In the genomic region with DNA sequence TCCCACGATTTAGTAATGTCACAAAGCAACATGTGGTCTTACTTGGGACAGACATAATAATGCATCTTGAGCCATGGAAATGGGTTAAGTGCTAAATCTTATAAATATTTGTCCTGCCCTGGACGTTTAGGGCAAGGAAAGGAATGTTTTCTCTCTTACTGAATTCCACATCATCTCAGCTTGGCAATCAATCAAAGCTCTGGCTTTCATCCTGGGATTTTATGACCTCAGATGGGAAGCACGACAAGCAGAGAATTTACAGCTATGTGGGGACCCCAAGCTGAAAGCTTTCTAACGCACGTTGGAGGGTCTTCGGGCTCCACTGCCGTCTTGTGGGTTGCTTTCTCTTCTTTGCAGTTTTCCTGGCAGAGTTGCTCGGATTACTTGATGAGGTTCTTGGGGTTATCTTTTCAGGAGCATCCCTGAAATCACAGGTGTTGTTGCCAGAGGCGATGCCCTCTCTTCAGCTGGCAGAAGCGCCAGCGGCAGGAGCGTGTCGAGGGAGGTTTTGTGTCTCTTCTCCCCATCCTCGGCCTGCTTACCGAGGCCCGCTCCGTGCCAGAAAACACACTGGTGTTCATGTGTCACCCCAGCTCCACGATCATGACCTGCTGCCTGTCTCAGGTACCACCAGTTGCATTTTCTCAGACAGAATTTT, we compare ENCODE assay signal across 2 cellular contexts.
TF ChIP-seq lines count a peak whose summit lies in the region.

No MANE protein-coding gene starts in this region.

TF ChIP-seq in SK-N-SH treated with all-trans-retinoic acid at 6 μM for 48 hours, 23 proteins besides CTCF, POLR2A, EP300 and RAD21 (continued from another document):
- TF ChIP-seq, protein P1, sequence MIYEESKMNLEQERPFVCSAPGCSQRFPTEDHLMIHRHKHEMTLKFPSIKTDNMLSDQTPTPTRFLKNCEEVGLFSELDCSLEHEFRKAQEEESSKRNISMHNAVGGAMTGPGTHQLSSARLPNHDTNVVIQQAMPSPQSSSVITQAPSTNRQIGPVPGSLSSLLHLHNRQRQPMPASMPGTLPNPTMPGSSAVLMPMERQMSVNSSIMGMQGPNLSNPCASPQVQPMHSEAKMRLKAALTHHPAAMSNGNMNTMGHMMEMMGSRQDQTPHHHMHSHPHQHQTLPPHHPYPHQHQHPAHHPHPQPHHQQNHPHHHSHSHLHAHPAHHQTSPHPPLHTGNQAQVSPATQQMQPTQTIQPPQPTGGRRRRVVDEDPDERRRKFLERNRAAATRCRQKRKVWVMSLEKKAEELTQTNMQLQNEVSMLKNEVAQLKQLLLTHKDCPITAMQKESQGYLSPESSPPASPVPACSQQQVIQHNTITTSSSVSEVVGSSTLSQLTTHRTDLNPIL (CRISPR knock-in tag; IDR thresholded peaks at IDR 0.05; ENCODE audit: low read depth), result no peak
- TF ChIP-seq BACH2 (CRISPR knock-in tag; IDR thresholded peaks at IDR 0.05; ENCODE audit: borderline replicate concordance) (no peak), ISL1 (CRISPR knock-in tag; IDR thresholded peaks at IDR 0.05) (0 out of 2 replicates have a peak, but pooled peaks have one; percentile 26), OSR1 (CRISPR knock-in tag; IDR thresholded peaks at IDR 0.05) (no peak), RARB (CRISPR knock-in tag; IDR thresholded peaks at IDR 0.05) (no peak), ZNF8 (CRISPR knock-in tag; IDR thresholded peaks at IDR 0.05) (no peak), ZNF70 (CRISPR knock-in tag; IDR thresholded peaks at IDR 0.05) (no peak)
- TF ChIP-seq, protein P2, sequence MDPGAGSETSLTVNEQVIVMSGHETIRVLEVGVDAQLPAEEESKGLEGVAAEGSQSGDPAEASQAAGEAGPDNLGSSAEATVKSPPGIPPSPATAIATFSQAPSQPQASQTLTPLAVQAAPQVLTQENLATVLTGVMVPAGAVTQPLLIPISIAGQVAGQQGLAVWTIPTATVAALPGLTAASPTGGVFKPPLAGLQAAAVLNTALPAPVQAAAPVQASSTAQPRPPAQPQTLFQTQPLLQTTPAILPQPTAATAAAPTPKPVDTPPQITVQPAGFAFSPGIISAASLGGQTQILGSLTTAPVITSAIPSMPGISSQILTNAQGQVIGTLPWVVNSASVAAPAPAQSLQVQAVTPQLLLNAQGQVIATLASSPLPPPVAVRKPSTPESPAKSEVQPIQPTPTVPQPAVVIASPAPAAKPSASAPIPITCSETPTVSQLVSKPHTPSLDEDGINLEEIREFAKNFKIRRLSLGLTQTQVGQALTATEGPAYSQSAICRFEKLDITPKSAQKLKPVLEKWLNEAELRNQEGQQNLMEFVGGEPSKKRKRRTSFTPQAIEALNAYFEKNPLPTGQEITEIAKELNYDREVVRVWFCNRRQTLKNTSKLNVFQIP (CRISPR knock-in tag; IDR thresholded peaks at IDR 0.05; ENCODE audit: borderline replicate concordance, low read depth), result no peak
TF ChIP-seq in SK-N-SH treated with all-trans-retinoic acid at 6 μM for 48 hours: peak in this region for 1.

TF ChIP-seq in SK-N-SH, 30 proteins besides CTCF, POLR2A, EP300 and RAD21 (continued from another document):
- TF ChIP-seq TAF1 (IDR thresholded peaks at IDR 0.05; ENCODE audit: borderline replicate concordance, low read depth, low read length), result no peak
- TF ChIP-seq, protein P3, sequence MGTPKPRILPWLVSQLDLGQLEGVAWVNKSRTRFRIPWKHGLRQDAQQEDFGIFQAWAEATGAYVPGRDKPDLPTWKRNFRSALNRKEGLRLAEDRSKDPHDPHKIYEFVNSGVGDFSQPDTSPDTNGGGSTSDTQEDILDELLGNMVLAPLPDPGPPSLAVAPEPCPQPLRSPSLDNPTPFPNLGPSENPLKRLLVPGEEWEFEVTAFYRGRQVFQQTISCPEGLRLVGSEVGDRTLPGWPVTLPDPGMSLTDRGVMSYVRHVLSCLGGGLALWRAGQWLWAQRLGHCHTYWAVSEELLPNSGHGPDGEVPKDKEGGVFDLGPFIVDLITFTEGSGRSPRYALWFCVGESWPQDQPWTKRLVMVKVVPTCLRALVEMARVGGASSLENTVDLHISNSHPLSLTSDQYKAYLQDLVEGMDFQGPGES (IDR thresholded peaks at IDR 0.05; ENCODE audit: low read depth, low read length), result no peak
- TF ChIP-seq FOXJ3 (CRISPR knock-in tag; IDR thresholded peaks at IDR 0.05), result no peak
- no peak for TF ChIP-seq MEF2A (IDR thresholded peaks at IDR 0.05; ENCODE audit: borderline replicate concordance, low read depth)
- no peak for TF ChIP-seq MXI1 (IDR thresholded peaks at IDR 0.05; ENCODE audit: low read depth, low read length)
- no peak for TF ChIP-seq TEAD4 (IDR thresholded peaks at IDR 0.05; ENCODE audit: borderline replicate concordance, insufficient read depth)
TF ChIP-seq in SK-N-SH: peak in this region for 0.
